Comparison of ENCODE assay signal across 20 cellular contexts in genomic region chr7:40516376-40516775, GRCh38.
DNase-seq lines count a peak whose midpoint lies in the region; ATAC-seq and TF ChIP-seq lines count a peak whose summit lies in the region.
"Had no signal": no experiment of that assay in that cellular context is flagged by ENCODE, and none has a peak within 500 bp of the region (broad histone marks: within the 10 kb centered on the region; RNA-seq: fewer than 3 reads in every experiment).

No MANE protein-coding gene starts in this region.

- no peak for TF ChIP-seq RAD21 in SK-N-SH (IDR thresholded peaks at IDR 0.05; ENCODE audit: low read length)

- ATAC-seq in SK-N-SH treated with all-trans-retinoic acid at 6 μM for 48 hours: no peak
- ATAC-seq in GM19035 (IDR thresholded peaks at IDR 0.05; ENCODE audit: unreplicated experiment): no peak
- ATAC-seq: CD8-positive, alpha-beta T cell; PC-3 had no signal

- H3K4me1 ChIP-seq in SK-N-SH (ENCODE audit: control insufficient read depth in 1 of 2, insufficient read depth in 2 of 2, low read depth in 1 of 2, low read length in 1 of 2) (no peaks in the 10 kb centered on the region; a peak in 2 of 4 replicates), fibroblast of lung (ENCODE audit: control insufficient read depth, extremely low read depth, insufficient read depth, low read length) (no peaks in the 10 kb centered on the region), prostate gland (replicated peaks) (no peaks in the 10 kb centered on the region)
- H3K4me1 ChIP-seq: SJCRH30 had no signal

- H3K27ac ChIP-seq in SK-N-SH (ENCODE audit: low read depth in 2 of 2, low read length in 1 of 2): peak overlapping the region; percentile 91 to 93; a peak in 3 of 4 replicates
- H3K27ac ChIP-seq in fibroblast of lung (ENCODE audit: insufficient read depth, low read length): no peak overlapping the region
- H3K27ac ChIP-seq in prostate gland: no peak overlapping the region
- H3K27ac ChIP-seq: SJCRH30 had no signal

- H3K9ac ChIP-seq in SK-N-SH (no peak overlapping the region), fibroblast of lung (ENCODE audit: insufficient read depth, low read length) (no peak overlapping the region)

- H3K9me3 ChIP-seq in SK-N-SH (no peaks in the 10 kb centered on the region), fibroblast of lung (ENCODE audit: control insufficient read depth, insufficient read depth, low read depth, low read length) (no peaks in the 10 kb centered on the region), prostate gland (no peaks in the 10 kb centered on the region)
- H3K9me3 ChIP-seq: SJCRH30 had no signal

- TF ChIP-seq CTCF in SK-N-SH (IDR thresholded peaks at IDR 0.05) (no peak), fibroblast of lung (conservative IDR thresholded peaks at IDR 0.05 in 1 of 2, IDR thresholded peaks at IDR 0.05 in 1 of 2; ENCODE audit: low read depth in 1 of 2, low read length in 2 of 2) (no peak), prostate gland (IDR thresholded peaks at IDR 0.05) (no peak)

- POLR2A ChIA-PET in SK-N-SH (lab: Yijun Ruan, JAX): no interaction called here

- intact Hi-C loops in prostate gland (cut with DNase I): no loop called here

- TF ChIP-seq POLR2A in prostate gland (IDR thresholded peaks at IDR 0.05): no peak

- WGBS in SK-N-SH (ENCODE audit: low lambda C conversion rate): 14% methylated on average over 1 of the region's 1 CpG
- 18% methylated on average over 1 of the region's 1 CpG for WGBS in prostate gland

- no peaks in the 10 kb centered on the region for H3K9me2 ChIP-seq in SK-N-SH

- H3K79me2 ChIP-seq in SK-N-SH (ENCODE audit: insufficient read depth) (peaks cover 65% of the 10 kb centered on the region), fibroblast of lung (ENCODE audit: control insufficient read depth, insufficient read depth, low read length) (no peaks in the 10 kb centered on the region)

- DNase-seq in SK-N-SH: no peak
- peak; percentile 10 for DNase-seq in amniotic epithelial cell (ENCODE audit: low read depth)
- peak; percentile 23 to 66 for DNase-seq in fibroblast of lung (ENCODE audit: low read depth in 2 of 2)
- DNase-seq in NCI-H1417 treated with DMSO at 0.1 percent for 48 hours (lab: John Stamatoyannopoulos, UW): no peak
- DNase-seq in prostate gland (ENCODE audit: low spot score): no peak
- DNase-seq in NK-92 treated with Interleukin-12 subunit alpha and Interleukin-12 subunit beta, amount 100 ng/mL, for 24 hours (lab: John Stamatoyannopoulos, UW): no peak
- DNase-seq: 8988T; CD8-positive, alpha-beta T cell; DMS79 treated with DMSO at 0.1 percent for 48 hours; GF-D8; HFFc6; Karpas-422; NCI-H187 treated with DMSO at 0.1 percent for 48 hours; NCI-H446 treated with DMSO at 0.1 percent for 48 hours; NCI-H748 treated with DMSO at 0.1 percent for 48 hours; PC-3; SJCRH30; SW 1271 had no signal

- peaks cover 70% of the 10 kb centered on the region for H3F3A ChIP-seq in SK-N-SH (replicated peaks; ENCODE audit: insufficient read depth)

- H2AFZ ChIP-seq in SK-N-SH (ENCODE audit: low read depth) (no peak overlapping the region), fibroblast of lung (ENCODE audit: low read length) (no peak overlapping the region)

- CTCF ChIA-PET in SK-N-SH (lab: Yijun Ruan, JAX): no interaction called here

- no peaks in the 10 kb centered on the region for H3K27me3 ChIP-seq in SK-N-SH (ENCODE audit: insufficient read depth)
- H3K27me3 ChIP-seq in fibroblast of lung (ENCODE audit: control insufficient read depth, insufficient read depth, low read length): no peaks in the 10 kb centered on the region
- no peaks in the 10 kb centered on the region for H3K27me3 ChIP-seq in prostate gland (replicated peaks; ENCODE audit: insufficient read depth)
- H3K27me3 ChIP-seq: SJCRH30 had no signal

- H3K4me3 ChIP-seq in SK-N-SH (ENCODE audit: low read depth in 2 of 2, low read length in 1 of 2): no peak overlapping the region
- no peak overlapping the region for H3K4me3 ChIP-seq in fibroblast of lung (replicated peaks in 1 of 4; ENCODE audit: control extremely low read depth in 1 of 4, insufficient read depth in 1 of 4, low read depth in 3 of 4, low read length in 4 of 4)
- no peak overlapping the region for H3K4me3 ChIP-seq in prostate gland
- H3K4me3 ChIP-seq: SJCRH30 had no signal

- H4K20me1 ChIP-seq in SK-N-SH (ENCODE audit: insufficient read depth) (no peaks in the 10 kb centered on the region), fibroblast of lung (ENCODE audit: control insufficient read depth, extremely low read depth, insufficient read depth, low read length) (no peaks in the 10 kb centered on the region)

- H3K4me2 ChIP-seq in SK-N-SH: no peak overlapping the region
- H3K4me2 ChIP-seq in fibroblast of lung (ENCODE audit: extremely low read depth, insufficient read depth, low read length): no peak overlapping the region

- TF ChIP-seq EP300 in SK-N-SH (IDR thresholded peaks at IDR 0.05; ENCODE audit: borderline replicate concordance in 1 of 2, low read depth in 1 of 2, low read length in 1 of 2): peak in 1 of 2 experiments; percentile 59; a peak in 2 of 4 replicates

- peaks cover 14 to 78% of the 10 kb centered on the region in 2 experiments for H3K36me3 ChIP-seq in SK-N-SH (replicated peaks in 1 of 2; ENCODE audit: control insufficient read depth in 1 of 2, insufficient read depth in 2 of 2, low read length in 1 of 2)
- H3K36me3 ChIP-seq in fibroblast of lung (ENCODE audit: control insufficient read depth, insufficient read depth, low read length): no peaks in the 10 kb centered on the region
- H3K36me3 ChIP-seq in prostate gland: no peaks in the 10 kb centered on the region
- H3K36me3 ChIP-seq: SJCRH30 had no signal

TF ChIP-seq in SK-N-SH, 30 proteins besides CTCF, POLR2A, EP300 and RAD21:
- no peak for TF ChIP-seq FOXM1 (IDR thresholded peaks at IDR 0.05; ENCODE audit: low read depth)
- peak; percentile 78 for TF ChIP-seq NFIC (IDR thresholded peaks at IDR 0.05; ENCODE audit: borderline replicate concordance)
- TF ChIP-seq ELF1 (IDR thresholded peaks at IDR 0.05): no peak

TF ChIP-seq in SK-N-SH treated with all-trans-retinoic acid at 6 μM for 48 hours, 23 proteins besides CTCF, POLR2A, EP300 and RAD21:
- no peak for TF ChIP-seq OSR1 (CRISPR knock-in tag; IDR thresholded peaks at IDR 0.05)
- TF ChIP-seq ISL1 (CRISPR knock-in tag; IDR thresholded peaks at IDR 0.05): no peak
- no peak for TF ChIP-seq SNAI2 (CRISPR knock-in tag; IDR thresholded peaks at IDR 0.05)
- no peak for TF ChIP-seq RARB (CRISPR knock-in tag; IDR thresholded peaks at IDR 0.05)
- no peak for TF ChIP-seq CREB5 (CRISPR knock-in tag; IDR thresholded peaks at IDR 0.05; ENCODE audit: low read depth)
- no peak for TF ChIP-seq PPARA (CRISPR knock-in tag; IDR thresholded peaks at IDR 0.05; ENCODE audit: borderline replicate concordance)
- TF ChIP-seq BACH2 (CRISPR knock-in tag; IDR thresholded peaks at IDR 0.05; ENCODE audit: borderline replicate concordance): no peak
- TF ChIP-seq, protein P1, sequence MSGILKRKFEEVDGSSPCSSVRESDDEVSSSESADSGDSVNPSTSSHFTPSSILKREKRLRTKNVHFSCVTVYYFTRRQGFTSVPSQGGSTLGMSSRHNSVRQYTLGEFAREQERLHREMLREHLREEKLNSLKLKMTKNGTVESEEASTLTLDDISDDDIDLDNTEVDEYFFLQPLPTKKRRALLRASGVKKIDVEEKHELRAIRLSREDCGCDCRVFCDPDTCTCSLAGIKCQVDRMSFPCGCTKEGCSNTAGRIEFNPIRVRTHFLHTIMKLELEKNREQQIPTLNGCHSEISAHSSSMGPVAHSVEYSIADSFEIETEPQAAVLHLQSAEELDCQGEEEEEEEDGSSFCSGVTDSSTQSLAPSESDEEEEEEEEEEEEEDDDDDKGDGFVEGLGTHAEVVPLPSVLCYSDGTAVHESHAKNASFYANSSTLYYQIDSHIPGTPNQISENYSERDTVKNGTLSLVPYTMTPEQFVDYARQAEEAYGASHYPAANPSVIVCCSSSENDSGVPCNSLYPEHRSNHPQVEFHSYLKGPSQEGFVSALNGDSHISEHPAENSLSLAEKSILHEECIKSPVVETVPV (CRISPR knock-in tag; IDR thresholded peaks at IDR 0.05): no peak
- no peak for TF ChIP-seq ZC3H10 (CRISPR knock-in tag; IDR thresholded peaks at IDR 0.05)
- TF ChIP-seq GLIS3 (CRISPR knock-in tag; IDR thresholded peaks at IDR 0.05): no peak
- no peak for TF ChIP-seq ARNTL (CRISPR knock-in tag; IDR thresholded peaks at IDR 0.05; ENCODE audit: borderline replicate concordance, low read depth)
- TF ChIP-seq TCF4 (CRISPR knock-in tag; IDR thresholded peaks at IDR 0.05; ENCODE audit: borderline replicate concordance): no peak
- TF ChIP-seq ZFP3 (CRISPR knock-in tag; IDR thresholded peaks at IDR 0.05): no peak

Comparison
In these comparisons a context has a peak if more than half of its experiments do, and no peak if none do; other contexts are left out.
1. DNase-seq: peak in amniotic epithelial cell (single experiment) and fibroblast of lung (2 of 2); none in SK-N-SH (single experiment), NCI-H1417 treated with DMSO at 0.1 percent for 48 hours (single experiment), prostate gland (single experiment) and NK-92 treated with Interleukin-12 subunit alpha and Interleukin-12 subunit beta, amount 100 ng/mL, for 24 hours (single experiment).
2. H3K27ac ChIP-seq: peak in SK-N-SH (2 of 2); none in fibroblast of lung (single experiment) and prostate gland (0 of 2).